ENCODE assay signal across 19 cellular contexts in the genomic region with DNA sequence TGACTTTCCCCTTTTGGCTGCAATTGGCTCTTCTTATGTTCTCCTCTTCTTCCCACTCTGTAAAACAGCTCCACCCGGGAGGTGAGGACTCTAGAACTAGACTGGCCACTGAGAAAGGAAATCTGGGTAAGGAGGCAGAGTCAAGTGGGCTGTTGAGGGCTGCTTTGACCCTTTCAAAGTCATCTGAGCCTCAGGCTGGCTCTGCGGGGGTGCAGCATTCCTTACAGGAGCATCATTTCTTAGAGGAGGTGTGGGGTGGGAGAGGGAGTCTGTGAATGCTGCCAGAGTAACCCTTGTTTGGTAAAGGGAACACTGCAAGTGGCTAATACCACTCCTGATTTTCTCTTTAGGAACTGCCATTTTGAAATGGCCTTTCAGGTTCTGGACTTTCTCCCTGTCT.
"Had no signal": no experiment of that assay in that cellular context is flagged by ENCODE, and none has a peak within 500 bp of the region (broad histone marks: within the 10 kb centered on the region; RNA-seq: fewer than 3 reads in every experiment).

No MANE protein-coding gene starts in this region.

- H3K36me3 ChIP-seq: left ventricle myocardium inferior, ovary, right atrium auricular region, right lobe of liver, suprapubic skin, thoracic aorta, tibial artery, upper lobe of right lung had no signal

- H3K9me3 ChIP-seq: mucosa of descending colon, ovary, right atrium auricular region, right lobe of liver, suprapubic skin, thoracic aorta, tibial artery, upper lobe of right lung had no signal

- H3K4me3 ChIP-seq: left ventricle myocardium inferior, lung, mucosa of descending colon, ovary, right atrium auricular region, right lobe of liver, smooth muscle cell, suprapubic skin, thoracic aorta, tibial artery, upper lobe of right lung had no signal

- H3K27ac ChIP-seq: left ventricle myocardium inferior, ovary, right atrium auricular region, right lobe of liver, suprapubic skin, thoracic aorta, tibial artery, upper lobe of right lung had no signal

- DNase-seq: hypothalamus; islet precursor cell; left ventricle myocardium inferior; midbrain; mucosa of descending colon; naive thymus-derived CD4-positive, alpha-beta T cell; ovary; right lobe of liver; stimulated activated CD4-positive, alpha-beta T cell treated with anti-CD3 and anti-CD28 coated beads, Interleukin-1b, Interleukin-23, amount 100 ng/mL, for 48 hours; stimulated activated CD4-positive, alpha-beta T cell treated with anti-CD3 and anti-CD28 coated beads, Interleukin-2, amount 100 ng/mL, for 48 hours; stimulated activated naive CD4-positive, alpha-beta T cell; tibial artery; trophoblast cell; upper lobe of right lung had no signal

- H3K4me1 ChIP-seq: left ventricle myocardium inferior, right atrium auricular region, right lobe of liver, suprapubic skin, tibial artery, upper lobe of right lung had no signal

- H3K27me3 ChIP-seq: ovary, right atrium auricular region, right lobe of liver, suprapubic skin, tibial artery, upper lobe of right lung had no signal
